ENCODE assay signal across 8 cellular contexts in genomic region chr17:18314059-18314730, GRCh38. TPM values are rescaled to one million over a fixed set of nuclear protein-coding genes. Genes with fewer than 3 reads are reported as not detected.
DNase-seq lines count a peak whose midpoint lies in the region; ATAC-seq and TF ChIP-seq lines count a peak whose summit lies in the region.

No MANE protein-coding gene starts in this region.

- no peaks in the 10 kb centered on the region for H3K27me3 ChIP-seq in brain microvascular endothelial cell (replicated peaks)
- no peaks in the 10 kb centered on the region for H3K27me3 ChIP-seq in left lung
- H3K27me3 ChIP-seq in testis = no peaks in the 10 kb centered on the region

- DNase-seq in AG09309 (ENCODE audit: low read depth) (no peak), LNCaP clone FGC (ENCODE audit: low read depth) (no peak), brain microvascular endothelial cell (no peak), left lung (peak in 1 of 2 donors; percentile 41), testis (no peak), NCI-H1694 treated with DMSO at 0.1 percent for 48 hours (lab: John Stamatoyannopoulos, UW) (no peak), H4 (ENCODE audit: low spot score) (no peak)

- ATAC-seq in GM19328 (IDR thresholded peaks at IDR 0.05; ENCODE audit: unreplicated experiment) = peak; percentile 20
- peak; percentile 10 for ATAC-seq in left lung

- H3K27ac ChIP-seq in brain microvascular endothelial cell (peak overlapping the region; percentile 92), left lung (peak overlapping the region; percentile 86 to 99), testis (peak overlapping the region; percentile 85 to 86)

- TF ChIP-seq CTCF in AG09309 (IDR thresholded peaks at IDR 0.05; ENCODE audit: control insufficient read depth, insufficient read depth, low read depth, low read length, missing control alignments) (no peak), LNCaP clone FGC (IDR thresholded peaks at IDR 0.05; ENCODE audit: control insufficient read depth, extremely low read depth, insufficient read depth) (no peak), brain microvascular endothelial cell (IDR thresholded peaks at IDR 0.05; ENCODE audit: low read depth, low read length, missing control alignments) (no peak), left lung (IDR thresholded peaks at IDR 0.05) (no peak), testis (IDR thresholded peaks at IDR 0.05) (no peak)

- in situ Hi-C loops in brain microvascular endothelial cell (cut with HindIII; ENCODE audit: low pct_ligation_motif_present, low sequenced_read_pairs) = no loop called here

- peak overlapping the region; percentile 84 for H3K4me3 ChIP-seq in AG09309 (ENCODE audit: control insufficient read depth, low read depth, low read length)
- H3K4me3 ChIP-seq in LNCaP clone FGC (ENCODE audit: low read depth, low read length) = peak overlapping the region; percentile 98
- peak overlapping the region; percentile 95 for H3K4me3 ChIP-seq in brain microvascular endothelial cell (ENCODE audit: low read depth, low read length)
- H3K4me3 ChIP-seq in left lung = peak overlapping the region; percentile 78 to 87
- peak overlapping the region; percentile 73 to 92 for H3K4me3 ChIP-seq in testis

- no peaks in the 10 kb centered on the region for H3K9me3 ChIP-seq in left lung
- no peaks in the 10 kb centered on the region for H3K9me3 ChIP-seq in testis

- intact Hi-C loops in left lung (cut with DNase I) = no loop called here
- intact Hi-C loops in testis (cut with DNase I; ENCODE audit: low total_unique reads) = no loop called here

- TF ChIP-seq POLR2A in testis (IDR thresholded peaks at IDR 0.05) = no peak

- WGBS in testis, 2 donors = 1 to 2% methylated on average over 15 to 33 of the region's 39 CpGs

- peaks cover 47 to 76% of the 10 kb centered on the region in 2 donors for H3K4me1 ChIP-seq in left lung
- H3K4me1 ChIP-seq in testis = peaks cover 45% of the 10 kb centered on the region

- peaks cover 8% of the 10 kb centered on the region for H3K36me3 ChIP-seq in brain microvascular endothelial cell (replicated peaks)
- peaks cover 0 to 49% of the 10 kb centered on the region in 2 donors for H3K36me3 ChIP-seq in left lung
- H3K36me3 ChIP-seq in testis (ENCODE audit: low read depth, missing control alignments) = no peaks in the 10 kb centered on the region

RNA-seq across cellular contexts. Expression of gene TOP3A, which starts 0.6 kb away (rescaled TPM):
- total RNA-seq in left lung (10 to 100 TPM; 24.7 to 43.8 TPM), testis (10 to 100 TPM; 56.9 to 97.9 TPM)
- polyA plus RNA-seq in testis (ENCODE audit: insufficient read depth, low read depth, low replicate concordance) = 34.0 TPM
- total RNA-seq in H4 (2014; rRNA removed; shearing (Covaris generic)) = 25.6 and 31.1 TPM in 2 replicates

RNA-seq across cellular contexts. Expression of gene SMCR8, which starts 0.9 kb away (rescaled TPM):
- 10 to 100 TPM; 16.7 to 23.4 TPM for total RNA-seq in left lung
- 10 to 100 TPM; 25.0 to 27.7 TPM for total RNA-seq in testis
- 20.3 TPM for polyA plus RNA-seq in testis (ENCODE audit: insufficient read depth, low read depth, low replicate concordance)
- 6.3 and 7.3 TPM in 2 replicates for total RNA-seq in H4 (2014; rRNA removed; shearing (Covaris generic))

RNA-seq across cellular contexts. Expression of gene SHMT1, which starts 49.2 kb away (rescaled TPM):
- total RNA-seq in left lung (10 to 100 TPM; 38.1 to 45.3 TPM), testis (10 to 100 TPM; 36.4 to 48.1 TPM)
- 45.9 TPM for polyA plus RNA-seq in testis (ENCODE audit: insufficient read depth, low read depth, low replicate concordance)
- total RNA-seq in H4 (2014; rRNA removed; shearing (Covaris generic)) = 27.6 and 27.7 TPM in 2 replicates

RNA-seq across cellular contexts. Expression of gene MIEF2, which starts 53.7 kb away (rescaled TPM):
- total RNA-seq in left lung (10 to 100 TPM in 1 of 2 donors, 1 to 10 TPM in 1; 9.0 to 16.3 TPM), testis (10 to 100 TPM; 28.5 to 29.4 TPM)
- 7.5 TPM for polyA plus RNA-seq in testis (ENCODE audit: insufficient read depth, low read depth, low replicate concordance)
- 4.1 and 5.0 TPM in 2 replicates for total RNA-seq in H4 (2014; rRNA removed; shearing (Covaris generic))

RNA-seq across cellular contexts. Expression of gene FLII, which starts 55.7 kb away (rescaled TPM):
- total RNA-seq in left lung (100 to 1,000 TPM; 313 to 381 TPM), testis (100 to 1,000 TPM; 317 to 351 TPM)
- 383 TPM for polyA plus RNA-seq in testis (ENCODE audit: insufficient read depth, low read depth, low replicate concordance)
- total RNA-seq in H4 (2014; rRNA removed; shearing (Covaris generic)) = 128 and 139 TPM in 2 replicates
